In the genomic region with DNA sequence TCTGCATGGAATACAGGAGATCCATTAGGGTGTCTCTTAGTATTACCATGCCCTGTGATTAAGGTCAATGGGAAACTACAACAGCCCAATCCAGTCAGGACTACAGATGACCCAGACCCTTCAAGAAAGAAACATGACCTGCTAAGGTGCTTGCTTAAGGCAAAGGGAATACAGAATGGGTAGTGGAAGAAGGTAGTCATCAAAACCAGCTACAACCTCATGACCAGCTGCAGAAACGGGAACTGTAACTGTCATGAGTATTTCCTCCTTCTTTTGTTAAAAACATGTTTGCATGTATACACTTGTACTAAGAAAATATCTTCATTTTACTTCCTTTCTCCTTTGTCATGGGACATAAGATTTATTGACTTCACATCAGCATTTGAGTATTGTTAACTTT, we compare ENCODE assay signal across 1 cellular context. TPM values are rescaled to one million over a fixed set of nuclear protein-coding genes. Genes with fewer than 3 reads are reported as not detected.
"Had no signal": no experiment of that assay in that cellular context is flagged by ENCODE, and none has a peak within 500 bp of the region (broad histone marks: within the 10 kb centered on the region; RNA-seq: fewer than 3 reads in every experiment).

No MANE protein-coding gene starts in this region.

RNA-seq across cellular contexts. Expression of gene COBLL1, which starts 24.8 kb away (rescaled TPM):
- total RNA-seq: activated CD8-positive, alpha-beta memory T cell treated with anti-CD3 and anti-CD28 coated beads for 36 hours had no signal
